Comparison of ENCODE assay signal across 9 cellular contexts in genomic region chr19:35936738-35937268, GRCh38. TPM values are rescaled to one million over a fixed set of nuclear protein-coding genes. Genes with fewer than 3 reads are reported as not detected.
DNase-seq lines count a peak whose midpoint lies in the region; ATAC-seq and TF ChIP-seq lines count a peak whose summit lies in the region.
"Had no signal": no experiment of that assay in that cellular context is flagged by ENCODE, and none has a peak within 500 bp of the region (broad histone marks: within the 10 kb centered on the region; RNA-seq: fewer than 3 reads in every experiment).

No MANE protein-coding gene starts in this region.

- H3K36me3 Mint-ChIP-seq in dendritic cell treated with granulocyte-macrophage colony-stimulating factor and Interleukin-4, amounts not matched to agents 40 ng/mL and 50 ng/mL, for 4 days (ENCODE audit: low read depth): no peaks in the 10 kb centered on the region
- H3K36me3 Mint-ChIP-seq in natural killer cell: no peaks in the 10 kb centered on the region

- DNase-seq in BE2C: no peak
- no peak for DNase-seq in Karpas-422
- DNase-seq in natural killer cell: no peak
- DNase-seq in anterior cingulate cortex (lab: John Stamatoyannopoulos, UW): no peak
- no peak for DNase-seq in cerebellar nuclear complex (lab: John Stamatoyannopoulos, UW)
- no peak for DNase-seq in GM19238 (ENCODE audit: insufficient read length, low spot score)

- no peaks in the 10 kb centered on the region for H3K9me2 ChIP-seq in Karpas-422 (replicated peaks; ENCODE audit: insufficient read depth, low read length)

- intact Hi-C loops in dendritic cell treated with granulocyte-macrophage colony-stimulating factor and Interleukin-4, amounts not matched to agents 40 ng/mL and 50 ng/mL, for 4 days (cut with micrococcal nuclease): no loop called here
- intact Hi-C loops in natural killer cell (cut with micrococcal nuclease): loop anchor here (2.0 kb wide), 1 partner anchor 16 kb away; no protein-coding TSS in a partner anchor

- peak overlapping the region; percentile 56 for H3K4me3 Mint-ChIP-seq in dendritic cell treated with granulocyte-macrophage colony-stimulating factor and Interleukin-4, amounts not matched to agents 40 ng/mL and 50 ng/mL, for 4 days
- peak overlapping the region; percentile 66 for H3K4me3 Mint-ChIP-seq in natural killer cell

- H4K20me1 ChIP-seq in Karpas-422 (ENCODE audit: insufficient read depth, low read depth, low read length): no peaks in the 10 kb centered on the region; the same call in 1 of the 2 replicates

- H3K27me3 ChIP-seq in BE2C (no peaks in the 10 kb centered on the region), Karpas-422 (ENCODE audit: low read length) (no peaks in the 10 kb centered on the region)

- no peaks in the 10 kb centered on the region for H3K9me3 Mint-ChIP-seq in dendritic cell treated with granulocyte-macrophage colony-stimulating factor and Interleukin-4, amounts not matched to agents 40 ng/mL and 50 ng/mL, for 4 days
- no peaks in the 10 kb centered on the region for H3K9me3 Mint-ChIP-seq in natural killer cell

- H3K27ac ChIP-seq in Karpas-422 (ENCODE audit: low read length): no peak overlapping the region

- H3K27me3 Mint-ChIP-seq in dendritic cell treated with granulocyte-macrophage colony-stimulating factor and Interleukin-4, amounts not matched to agents 40 ng/mL and 50 ng/mL, for 4 days: peaks cover 50% of the 10 kb centered on the region
- peaks cover 11 to 18% of the 10 kb centered on the region in 2 donors for H3K27me3 Mint-ChIP-seq in natural killer cell (ENCODE audit: low read depth in 2 of 2)

- H3K79me2 ChIP-seq in Karpas-422 (ENCODE audit: low read length): no peaks in the 10 kb centered on the region

- H3K4me3 ChIP-seq in BE2C (ENCODE audit: low read depth, low read length): peak overlapping the region; percentile 56
- peak overlapping the region; percentile 91 for H3K4me3 ChIP-seq in Karpas-422 (ENCODE audit: low read length)

- H3K36me3 ChIP-seq in BE2C (no peaks in the 10 kb centered on the region; the same call in 1 of the 2 replicates), Karpas-422 (ENCODE audit: insufficient read depth, low read length) (no peaks in the 10 kb centered on the region)

- peak overlapping the region; percentile 82 for H3K9ac ChIP-seq in Karpas-422 (ENCODE audit: low read length)

- ATAC-seq in natural killer cell (no peak), HG02610 (IDR thresholded peaks at IDR 0.05; ENCODE audit: unreplicated experiment) (no peak)

- no peaks in the 10 kb centered on the region for H3K9me3 ChIP-seq in BE2C
- H3K9me3 ChIP-seq in Karpas-422 (ENCODE audit: low read length): no peaks in the 10 kb centered on the region

- no peaks in the 10 kb centered on the region for H3K4me1 ChIP-seq in BE2C
- H3K4me1 ChIP-seq in Karpas-422 (ENCODE audit: low read length): peaks cover 35% of the 10 kb centered on the region

- TF ChIP-seq CTCF in BE2C (IDR thresholded peaks at IDR 0.05; ENCODE audit: low read depth, low read length) (no peak), natural killer cell (IDR thresholded peaks at IDR 0.05) (no peak)

- H3K4me1 Mint-ChIP-seq in dendritic cell treated with granulocyte-macrophage colony-stimulating factor and Interleukin-4, amounts not matched to agents 40 ng/mL and 50 ng/mL, for 4 days (ENCODE audit: low read depth): peaks cover 7% of the 10 kb centered on the region
- peaks cover 10 to 26% of the 10 kb centered on the region in 2 donors for H3K4me1 Mint-ChIP-seq in natural killer cell

- peak overlapping the region; percentile 98 for H3K4me2 ChIP-seq in Karpas-422 (ENCODE audit: low read depth, low read length, poor library complexity, severe bottlenecking)

- no peak overlapping the region for H2AFZ ChIP-seq in Karpas-422 (ENCODE audit: low read length)

- H3K27ac Mint-ChIP-seq in dendritic cell treated with granulocyte-macrophage colony-stimulating factor and Interleukin-4, amounts not matched to agents 40 ng/mL and 50 ng/mL, for 4 days: no peak overlapping the region
- no peak overlapping the region for H3K27ac Mint-ChIP-seq in natural killer cell

RNA-seq across cellular contexts. Expression of gene LRFN3, which starts 0.6 kb away (rescaled TPM):
- polyA plus RNA-seq in BE2C (2012; ENCODE audit: insufficient read depth, insufficient read length, low read depth): 21.5 TPM
- total RNA-seq in Karpas-422 (2014; rRNA removed; shearing (Covaris generic); ENCODE audit: low replicate concordance): 3.7 and 3.8 TPM in 2 replicates
- total RNA-seq in natural killer cell: 1 to 10 TPM; 2.6 to 9.3 (median 3.2) TPM

RNA-seq across cellular contexts. Expression of gene TYROBP, which starts 28.7 kb away (rescaled TPM):
- 1.5 TPM for polyA plus RNA-seq in BE2C (2012; ENCODE audit: insufficient read depth, insufficient read length, low read depth)
- total RNA-seq in Karpas-422 (2014; rRNA removed; shearing (Covaris generic); ENCODE audit: low replicate concordance): not detected in 2 replicates
- total RNA-seq in natural killer cell: 100 to 1,000 TPM; 439 to 494 (median 469) TPM
- total RNA-seq: renal cortical epithelial cell had no signal

RNA-seq across cellular contexts. Expression of gene HCST, which starts 34.5 kb away (rescaled TPM):
- 3.4 TPM for polyA plus RNA-seq in BE2C (2012; ENCODE audit: insufficient read depth, insufficient read length, low read depth)
- 12.2 and 18.8 TPM in 2 replicates for total RNA-seq in Karpas-422 (2014; rRNA removed; shearing (Covaris generic); ENCODE audit: low replicate concordance)
- 100 to 1,000 TPM; 281 to 307 (median 296) TPM for total RNA-seq in natural killer cell
- total RNA-seq: renal cortical epithelial cell had no signal

RNA-seq across cellular contexts. Expression of gene NFKBID, which starts 36.5 kb away (rescaled TPM):
- polyA plus RNA-seq in BE2C (2012; ENCODE audit: insufficient read depth, insufficient read length, low read depth): 3.8 TPM
- total RNA-seq in Karpas-422 (2014; rRNA removed; shearing (Covaris generic); ENCODE audit: low replicate concordance): 7.2 and 17.1 TPM in 2 replicates
- 100 to 1,000 TPM in 2 of 3 donors, 10 to 100 TPM in 1; 90.1 to 220 (median 101) TPM for total RNA-seq in natural killer cell

RNA-seq across cellular contexts. Expression of gene SDHAF1, which starts 58.2 kb away (rescaled TPM):
- polyA plus RNA-seq in BE2C (2012; ENCODE audit: insufficient read depth, insufficient read length, low read depth): 38.6 TPM
- 23.4 and 71.2 TPM in 2 replicates for total RNA-seq in Karpas-422 (2014; rRNA removed; shearing (Covaris generic); ENCODE audit: low replicate concordance)
- 10 to 100 TPM in 2 of 3 donors, 1 to 10 TPM in 1; 9.2 to 12.1 (median 10.5) TPM for total RNA-seq in natural killer cell

Comparison
In these comparisons a context has a peak if more than half of its experiments do, and no peak if none do; other contexts are left out.
1. RNA of gene TYROBP, which starts 28.7 kb away (total RNA-seq): 439 to 494 TPM in natural killer cell; not detected in Karpas-422; every median in the first group is over 100 times any median in the second.
2. RNA of gene HCST, which starts 34.5 kb away (total RNA-seq): 281 to 307 TPM in natural killer cell; 12.2 to 18.8 TPM in Karpas-422; every median in the first group is over 10 times any median in the second.